ENCODE assay signal across 10 cellular contexts in the genomic region with DNA sequence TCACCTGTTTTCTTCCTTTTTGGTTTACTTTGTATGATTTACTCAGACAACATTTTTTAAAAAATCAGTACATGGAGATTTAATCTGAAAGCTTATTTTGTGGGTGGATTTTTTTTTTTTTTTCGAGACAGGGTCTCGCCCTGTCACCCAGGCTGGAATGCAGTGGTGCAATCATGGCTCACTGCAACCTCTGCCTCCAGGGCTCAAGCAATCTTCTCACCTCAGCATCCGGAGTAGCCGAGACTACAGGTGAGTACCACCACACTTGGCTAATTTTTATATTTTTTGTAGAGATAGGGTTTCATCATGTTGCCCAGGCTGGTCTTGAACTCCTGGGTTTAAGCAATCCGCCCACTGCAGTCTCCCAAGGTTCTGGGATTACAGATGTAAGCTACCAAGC. TPM values are rescaled to one million over a fixed set of nuclear protein-coding genes. Genes with fewer than 3 reads are reported as not detected.
DNase-seq lines count a peak whose midpoint lies in the region; ATAC-seq and TF ChIP-seq lines count a peak whose summit lies in the region.
"Had no signal": no experiment of that assay in that cellular context is flagged by ENCODE, and none has a peak within 500 bp of the region (broad histone marks: within the 10 kb centered on the region; RNA-seq: fewer than 3 reads in every experiment).

No MANE protein-coding gene starts in this region.

- H3K36me3 Mint-ChIP-seq in CD4-positive, alpha-beta memory T cell: peaks cover 25 to 51% of the 10 kb centered on the region in 2 donors
- H3K36me3 Mint-ChIP-seq in central memory CD8-positive, alpha-beta T cell (ENCODE audit: insufficient read depth): peaks cover 38% of the 10 kb centered on the region

- H3K27me3 ChIP-seq in CD4-positive, alpha-beta memory T cell (ENCODE audit: insufficient read depth, low read length): no peaks in the 10 kb centered on the region
- no peaks in the 10 kb centered on the region for H3K27me3 ChIP-seq in Karpas-422 (ENCODE audit: low read length)
- no peaks in the 10 kb centered on the region for H3K27me3 ChIP-seq in osteoblast (ENCODE audit: insufficient read depth, low read length)
- H3K27me3 ChIP-seq: Peyer's patch had no signal

- H3K4me1 Mint-ChIP-seq in CD4-positive, alpha-beta memory T cell: peaks cover 55 to 79% (median 67%) of the 10 kb centered on the region in 4 donors
- H3K4me1 Mint-ChIP-seq in central memory CD8-positive, alpha-beta T cell: peaks cover 67% of the 10 kb centered on the region

- peak overlapping the region; percentile 75 for H3K27ac ChIP-seq in CD4-positive, alpha-beta memory T cell (ENCODE audit: low read depth, low read length)
- H3K27ac ChIP-seq in Karpas-422 (ENCODE audit: low read length) (no peak overlapping the region), osteoblast (ENCODE audit: low read depth, low read length) (peak overlapping the region; percentile 86)

- TF ChIP-seq CTCF in osteoblast (IDR thresholded peaks at IDR 0.05; ENCODE audit: extremely low read depth, low read depth, low read length): no peak

- H3K4me2 ChIP-seq in Karpas-422 (ENCODE audit: low read depth, low read length, poor library complexity, severe bottlenecking): peak overlapping the region; percentile 95
- H3K4me2 ChIP-seq in osteoblast (ENCODE audit: insufficient read depth, low read length): peak overlapping the region; percentile 92

- H3K27me3 Mint-ChIP-seq in CD4-positive, alpha-beta memory T cell: no peaks in the 10 kb centered on the region
- no peaks in the 10 kb centered on the region for H3K27me3 Mint-ChIP-seq in central memory CD8-positive, alpha-beta T cell
- H3K27me3 Mint-ChIP-seq: activated naive CD4-positive, alpha-beta T cell treated with anti-CD3 and anti-CD28 coated beads, Interleukin-2, amount 10 ng/mL, durations not matched to agents 7 days and 5 days had no signal

- no peak overlapping the region for H3K9ac ChIP-seq in Karpas-422 (ENCODE audit: low read length)

- DNase-seq in CD4-positive, alpha-beta memory T cell: no peak
- no peak for DNase-seq in Karpas-422
- DNase-seq in central memory CD8-positive, alpha-beta T cell (ENCODE audit: low spot score in 2 of 2): no peak
- no peak for DNase-seq in osteoblast (ENCODE audit: insufficient read length, low spot score, missing footprints)
- no peak for DNase-seq in NCI-H2107 treated with DMSO at 0.1 percent for 48 hours (lab: John Stamatoyannopoulos, UW; ENCODE audit: unreplicated experiment)
- DNase-seq in islet precursor cell: no peak
- DNase-seq in stimulated activated CD4-positive, alpha-beta T cell treated with anti-CD3 and anti-CD28 coated beads, Interleukin-2, amount 100 ng/mL, for 48 hours: no peak
- DNase-seq: activated naive CD4-positive, alpha-beta T cell treated with anti-CD3 and anti-CD28 coated beads, Interleukin-2, amount 10 ng/mL, durations not matched to agents 7 days and 5 days; NCI-H2227 treated with DMSO at 0.1 percent for 48 hours; Peyer's patch had no signal

- H3K9me3 ChIP-seq in CD4-positive, alpha-beta memory T cell (ENCODE audit: control insufficient read depth in 1 of 2, low read length in 2 of 2): no peaks in the 10 kb centered on the region
- no peaks in the 10 kb centered on the region for H3K9me3 ChIP-seq in Karpas-422 (ENCODE audit: low read length)
- no peaks in the 10 kb centered on the region for H3K9me3 ChIP-seq in osteoblast (ENCODE audit: low read depth, low read length)
- H3K9me3 ChIP-seq: Peyer's patch had no signal

- H3K36me3 ChIP-seq in CD4-positive, alpha-beta memory T cell (ENCODE audit: insufficient read depth, low read length): peaks cover 16% of the 10 kb centered on the region
- H3K36me3 ChIP-seq in Karpas-422 (ENCODE audit: insufficient read depth, low read length): peaks cover 32% of the 10 kb centered on the region; the same call in 1 of the 2 replicates
- H3K36me3 ChIP-seq in osteoblast (ENCODE audit: insufficient read depth, low read length): peaks cover 55% of the 10 kb centered on the region

- POLR2A ChIA-PET in CD4-positive, alpha-beta memory T cell (lab: Charles Lee; ENCODE audit: partially characterized antibody): interaction anchor here (1.7 to 3.2 kb wide), 3 partner anchors 11 to 17 kb away, joined by 10 to 59 read pairs (median 12); a partner anchor contains a TSS

- no peaks in the 10 kb centered on the region for H3K9me3 Mint-ChIP-seq in CD4-positive, alpha-beta memory T cell
- no peaks in the 10 kb centered on the region for H3K9me3 Mint-ChIP-seq in central memory CD8-positive, alpha-beta T cell
- H3K9me3 Mint-ChIP-seq: activated naive CD4-positive, alpha-beta T cell treated with anti-CD3 and anti-CD28 coated beads, Interleukin-2, amount 10 ng/mL, durations not matched to agents 7 days and 5 days had no signal

- H3K27ac Mint-ChIP-seq in CD4-positive, alpha-beta memory T cell: peak overlapping the region; percentile 53 to 92 (median 77)
- H3K27ac Mint-ChIP-seq in central memory CD8-positive, alpha-beta T cell (ENCODE audit: low read depth): peak overlapping the region; percentile 83

- H2AFZ ChIP-seq in Karpas-422 (ENCODE audit: low read length) (no peak overlapping the region), osteoblast (ENCODE audit: low read length) (no peak overlapping the region)

- H3K9me2 ChIP-seq in Karpas-422 (replicated peaks; ENCODE audit: insufficient read depth, low read length): no peaks in the 10 kb centered on the region

- H3K79me2 ChIP-seq in Karpas-422 (ENCODE audit: low read length) (peaks cover 74% of the 10 kb centered on the region), osteoblast (ENCODE audit: insufficient read depth, low read length) (peaks cover 71% of the 10 kb centered on the region)

- no peak overlapping the region for H3K4me3 ChIP-seq in CD4-positive, alpha-beta memory T cell (ENCODE audit: low read length in 2 of 2)
- H3K4me3 ChIP-seq in Karpas-422 (ENCODE audit: low read length): no peak overlapping the region
- H3K4me3 ChIP-seq in osteoblast (ENCODE audit: insufficient read depth, low read length): peak overlapping the region; percentile 88

- peak overlapping the region; percentile 24 to 99 (median 40) for H3K4me3 Mint-ChIP-seq in CD4-positive, alpha-beta memory T cell
- peak overlapping the region; percentile 14 for H3K4me3 Mint-ChIP-seq in central memory CD8-positive, alpha-beta T cell

- intact Hi-C loops in CD4-positive, alpha-beta memory T cell (cut with micrococcal nuclease): no loop called here

- ATAC-seq in central memory CD8-positive, alpha-beta T cell (replicated peaks; ENCODE audit: extremely low read depth, poor library complexity, severe bottlenecking): no peak

- H3K4me1 ChIP-seq in CD4-positive, alpha-beta memory T cell (ENCODE audit: insufficient read depth, low read length): peaks cover 71% of the 10 kb centered on the region
- peaks cover 23% of the 10 kb centered on the region for H3K4me1 ChIP-seq in Karpas-422 (ENCODE audit: low read length)
- peaks cover 48% of the 10 kb centered on the region for H3K4me1 ChIP-seq in osteoblast (ENCODE audit: insufficient read depth, low read length)

- CTCF ChIA-PET in CD4-positive, alpha-beta memory T cell (lab: Charles Lee; ENCODE audit: partially characterized antibody): interaction anchor here (0.9 to 6.3 kb wide), 5 partner anchors 9 to 93 kb away, joined by 3 to 73 read pairs (median 4); no protein-coding TSS in a partner anchor

- no peaks in the 10 kb centered on the region; the same call in 1 of the 2 replicates for H4K20me1 ChIP-seq in Karpas-422 (ENCODE audit: insufficient read depth, low read depth, low read length)
- H4K20me1 ChIP-seq in osteoblast (ENCODE audit: insufficient read depth, low read length): peaks cover 21% of the 10 kb centered on the region

RNA-seq across cellular contexts. Expression of a gene that starts 2.5 kb away (rescaled TPM):
- total RNA-seq in CD4-positive, alpha-beta memory T cell: 10 to 100 TPM; 52.8 to 54.7 TPM
- polyA plus RNA-seq in CD4-positive, alpha-beta memory T cell: 100 to 1,000 TPM; 154 to 207 TPM
- 72.6 and 86.4 TPM in 2 replicates for total RNA-seq in Karpas-422 (2014; rRNA removed; shearing (Covaris generic); ENCODE audit: low replicate concordance)
- 149 and 177 TPM in 2 replicates for total RNA-seq in osteoblast

RNA-seq across cellular contexts. Expression of a gene that starts 11.7 kb away (rescaled TPM):
- 1 to 10 TPM; 1.6 to 2.3 TPM for total RNA-seq in CD4-positive, alpha-beta memory T cell
- 1 to 10 TPM in 1 of 2 donors, under 1 TPM in 1; 0.94 to 1.2 TPM for polyA plus RNA-seq in CD4-positive, alpha-beta memory T cell
- total RNA-seq in Karpas-422 (2014; rRNA removed; shearing (Covaris generic); ENCODE audit: low replicate concordance): 0.43 and 1.3 TPM in 2 replicates
- total RNA-seq in osteoblast: 1.8 and 2.2 TPM in 2 replicates

RNA-seq across cellular contexts. Expression of a gene that starts 25.1 kb away (rescaled TPM):
- not detected for total RNA-seq in CD4-positive, alpha-beta memory T cell
- polyA plus RNA-seq in CD4-positive, alpha-beta memory T cell: not detected
- 0.07 and 0.18 TPM in 2 replicates for total RNA-seq in Karpas-422 (2014; rRNA removed; shearing (Covaris generic); ENCODE audit: low replicate concordance)
- total RNA-seq in osteoblast: 0.36 and 0.59 TPM in 2 replicates
